ENCODE assay signal across 1 cellular context in the genomic region with DNA sequence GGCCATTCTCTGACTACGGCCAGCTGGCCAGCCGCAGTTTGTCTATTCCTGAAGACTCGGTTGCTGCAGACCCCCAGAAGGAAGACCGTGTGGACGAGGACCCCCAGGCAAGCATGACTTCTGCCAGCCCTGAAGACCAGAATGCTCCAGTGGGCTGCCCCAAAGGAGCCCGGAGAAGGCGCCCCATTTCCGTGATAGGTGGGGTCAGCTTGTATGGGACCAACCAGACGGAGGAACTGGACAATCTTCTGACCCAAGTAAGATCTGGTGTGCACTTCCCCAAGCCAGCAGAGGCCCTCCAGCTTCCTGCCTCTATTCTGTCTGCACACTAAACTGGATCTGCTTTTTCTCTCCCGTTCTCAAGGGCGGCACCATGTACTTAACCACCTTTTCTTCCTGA.
TF ChIP-seq lines count a peak whose summit lies in the region.

No MANE protein-coding gene starts in this region.

TF ChIP-seq in SK-N-SH treated with all-trans-retinoic acid at 6 μM for 48 hours, 23 proteins besides CTCF, POLR2A, EP300 and RAD21 (continued from another document):
- no peak for TF ChIP-seq GLIS3 (CRISPR knock-in tag; IDR thresholded peaks at IDR 0.05)
- TF ChIP-seq ZFP3 (CRISPR knock-in tag; IDR thresholded peaks at IDR 0.05), result no peak
- TF ChIP-seq TCF4 (CRISPR knock-in tag; IDR thresholded peaks at IDR 0.05; ENCODE audit: borderline replicate concordance), result no peak
- TF ChIP-seq, protein P1, sequence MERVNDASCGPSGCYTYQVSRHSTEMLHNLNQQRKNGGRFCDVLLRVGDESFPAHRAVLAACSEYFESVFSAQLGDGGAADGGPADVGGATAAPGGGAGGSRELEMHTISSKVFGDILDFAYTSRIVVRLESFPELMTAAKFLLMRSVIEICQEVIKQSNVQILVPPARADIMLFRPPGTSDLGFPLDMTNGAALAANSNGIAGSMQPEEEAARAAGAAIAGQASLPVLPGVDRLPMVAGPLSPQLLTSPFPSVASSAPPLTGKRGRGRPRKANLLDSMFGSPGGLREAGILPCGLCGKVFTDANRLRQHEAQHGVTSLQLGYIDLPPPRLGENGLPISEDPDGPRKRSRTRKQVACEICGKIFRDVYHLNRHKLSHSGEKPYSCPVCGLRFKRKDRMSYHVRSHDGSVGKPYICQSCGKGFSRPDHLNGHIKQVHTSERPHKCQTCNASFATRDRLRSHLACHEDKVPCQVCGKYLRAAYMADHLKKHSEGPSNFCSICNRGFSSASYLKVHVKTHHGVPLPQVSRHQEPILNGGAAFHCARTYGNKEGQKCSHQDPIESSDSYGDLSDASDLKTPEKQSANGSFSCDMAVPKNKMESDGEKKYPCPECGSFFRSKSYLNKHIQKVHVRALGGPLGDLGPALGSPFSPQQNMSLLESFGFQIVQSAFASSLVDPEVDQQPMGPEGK (CRISPR knock-in tag; IDR thresholded peaks at IDR 0.05; ENCODE audit: borderline replicate concordance), result no peak
- no peak for TF ChIP-seq BACH2 (CRISPR knock-in tag; IDR thresholded peaks at IDR 0.05; ENCODE audit: borderline replicate concordance)
- TF ChIP-seq ZNF70 (CRISPR knock-in tag; IDR thresholded peaks at IDR 0.05), result no peak
- TF ChIP-seq ZFP30 (CRISPR knock-in tag; IDR thresholded peaks at IDR 0.05), result no peak
- TF ChIP-seq, protein P2, sequence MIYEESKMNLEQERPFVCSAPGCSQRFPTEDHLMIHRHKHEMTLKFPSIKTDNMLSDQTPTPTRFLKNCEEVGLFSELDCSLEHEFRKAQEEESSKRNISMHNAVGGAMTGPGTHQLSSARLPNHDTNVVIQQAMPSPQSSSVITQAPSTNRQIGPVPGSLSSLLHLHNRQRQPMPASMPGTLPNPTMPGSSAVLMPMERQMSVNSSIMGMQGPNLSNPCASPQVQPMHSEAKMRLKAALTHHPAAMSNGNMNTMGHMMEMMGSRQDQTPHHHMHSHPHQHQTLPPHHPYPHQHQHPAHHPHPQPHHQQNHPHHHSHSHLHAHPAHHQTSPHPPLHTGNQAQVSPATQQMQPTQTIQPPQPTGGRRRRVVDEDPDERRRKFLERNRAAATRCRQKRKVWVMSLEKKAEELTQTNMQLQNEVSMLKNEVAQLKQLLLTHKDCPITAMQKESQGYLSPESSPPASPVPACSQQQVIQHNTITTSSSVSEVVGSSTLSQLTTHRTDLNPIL (CRISPR knock-in tag; IDR thresholded peaks at IDR 0.05; ENCODE audit: low read depth), result no peak
- no peak for TF ChIP-seq ZC3H10 (CRISPR knock-in tag; IDR thresholded peaks at IDR 0.05)
- no peak for TF ChIP-seq ARNTL (CRISPR knock-in tag; IDR thresholded peaks at IDR 0.05; ENCODE audit: borderline replicate concordance, low read depth)
- TF ChIP-seq, protein P3, sequence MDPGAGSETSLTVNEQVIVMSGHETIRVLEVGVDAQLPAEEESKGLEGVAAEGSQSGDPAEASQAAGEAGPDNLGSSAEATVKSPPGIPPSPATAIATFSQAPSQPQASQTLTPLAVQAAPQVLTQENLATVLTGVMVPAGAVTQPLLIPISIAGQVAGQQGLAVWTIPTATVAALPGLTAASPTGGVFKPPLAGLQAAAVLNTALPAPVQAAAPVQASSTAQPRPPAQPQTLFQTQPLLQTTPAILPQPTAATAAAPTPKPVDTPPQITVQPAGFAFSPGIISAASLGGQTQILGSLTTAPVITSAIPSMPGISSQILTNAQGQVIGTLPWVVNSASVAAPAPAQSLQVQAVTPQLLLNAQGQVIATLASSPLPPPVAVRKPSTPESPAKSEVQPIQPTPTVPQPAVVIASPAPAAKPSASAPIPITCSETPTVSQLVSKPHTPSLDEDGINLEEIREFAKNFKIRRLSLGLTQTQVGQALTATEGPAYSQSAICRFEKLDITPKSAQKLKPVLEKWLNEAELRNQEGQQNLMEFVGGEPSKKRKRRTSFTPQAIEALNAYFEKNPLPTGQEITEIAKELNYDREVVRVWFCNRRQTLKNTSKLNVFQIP (CRISPR knock-in tag; IDR thresholded peaks at IDR 0.05; ENCODE audit: borderline replicate concordance, low read depth), result no peak
TF ChIP-seq in SK-N-SH treated with all-trans-retinoic acid at 6 μM for 48 hours: peak in this region for 0.
